14 cellular contexts compared by ENCODE assay signal in genomic region chr4:19883841-19884240, GRCh38.
"Had no signal": no experiment of that assay in that cellular context is flagged by ENCODE, and none has a peak within 500 bp of the region (broad histone marks: within the 10 kb centered on the region; RNA-seq: fewer than 3 reads in every experiment).

No MANE protein-coding gene starts in this region.

- H3K9me3 ChIP-seq: psoas muscle, right lobe of liver, suprapubic skin had no signal

- H3K27ac ChIP-seq: left lung, psoas muscle, right lobe of liver, suprapubic skin had no signal

- H3K4me3 ChIP-seq: left lung, psoas muscle, right lobe of liver, suprapubic skin had no signal

- DNase-seq: activated CD4-positive, alpha-beta memory T cell treated with anti-CD3 and anti-CD28 coated beads for 36 hours; activated CD4-positive, CD25-positive, alpha-beta regulatory T cell treated with anti-CD3 and anti-CD28 coated beads, Interleukin-2, amount 50 U/mL, for 72 hours; activated effector memory CD4-positive, alpha-beta T cell treated with anti-CD3 and anti-CD28 coated beads, Interleukin-2, amount 50 U/mL, for 16 hours; activated T-cell treated with anti-CD3 and anti-CD28 coated beads, Interleukin-2, amount 50 U/mL, for 4 hours; anterior cingulate cortex; effector CD4-positive, alpha-beta T cell; left lung; occipital lobe; psoas muscle; right lobe of liver; stimulated activated CD4-positive, alpha-beta T cell treated with anti-CD3 and anti-CD28 coated beads, Interleukin-2, amount 100 ng/mL, for 24 hours; stimulated activated naive B cell treated with anti-CD40 and anti-IgM and Interleukin-4, amounts not matched to agents 10 μg/mL and 1 μg/mL and 100 μg/mL, for 72 hours had no signal

- H3K27me3 ChIP-seq: left lung, right lobe of liver, suprapubic skin had no signal

- H3K4me1 ChIP-seq: left lung, psoas muscle, right lobe of liver, suprapubic skin had no signal

- H3K36me3 ChIP-seq: left lung, right lobe of liver, suprapubic skin had no signal

- ATAC-seq: activated T-cell treated with anti-CD3 and anti-CD28 coated beads, Interleukin-2, amount 50 U/mL, for 4 hours; left lung; natural killer cell treated with Interleukin-12 subunit alpha and Interleukin-12 subunit beta and Interleukin-15 and Interleukin-18, amount 100 ng/mL, for 72 hours; psoas muscle; right lobe of liver; stimulated activated naive B cell treated with anti-CD40 and anti-IgM and Interleukin-4, amounts not matched to agents 10 μg/mL and 1 μg/mL and 100 μg/mL, for 72 hours had no signal
